7 cellular contexts compared by ENCODE assay signal in the genomic region with DNA sequence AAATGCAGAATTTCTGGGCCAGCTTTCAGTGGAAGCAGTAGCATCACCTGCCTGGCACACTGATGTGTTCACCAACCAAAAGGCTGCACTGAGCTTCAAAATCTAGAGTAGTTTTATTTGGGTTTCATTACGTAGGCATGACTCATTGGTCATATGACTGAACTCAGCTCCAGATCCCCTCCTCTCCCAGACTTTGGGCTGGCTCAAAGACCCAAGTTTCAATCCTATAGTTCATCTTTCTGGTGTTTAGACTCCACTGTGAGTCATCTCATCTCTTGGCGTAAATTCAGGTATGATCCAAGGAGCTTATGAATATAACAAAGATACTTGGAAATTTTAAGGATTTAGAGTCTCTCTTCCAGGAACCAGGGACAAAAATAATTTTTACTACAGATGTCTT.
DNase-seq lines count a peak whose midpoint lies in the region; ATAC-seq, FAIRE-seq and TF ChIP-seq lines count a peak whose summit lies in the region.

No MANE protein-coding gene starts in this region.

- no peak for ATAC-seq in HG03442 (IDR thresholded peaks at IDR 0.05; ENCODE audit: unreplicated experiment)

- peak; percentile 49 for FAIRE-seq in GM19239 (lab: Jason Lieb, UNC)

- DNase-seq in GM19239 (ENCODE audit: insufficient read length, low spot score) (no peak), NCI-H226 (peak; percentile 81), erythroblast (lab: John Stamatoyannopoulos, UW) (peak; percentile 41 to 84), putamen (ENCODE audit: low spot score) (peak; percentile 13), NCI-H2029 treated with DMSO at 0.1 percent for 48 hours (lab: John Stamatoyannopoulos, UW) (no peak), 8988T (no peak)

- TF ChIP-seq POLR2A in erythroblast (IDR thresholded peaks at IDR 0.05; ENCODE audit: low read length): no peak

Comparison
In these comparisons a context has a peak if more than half of its experiments do, and no peak if none do; other contexts are left out.
1. DNase-seq: peak in NCI-H226 (single experiment), erythroblast (2 of 2) and putamen (single experiment); none in GM19239 (single experiment), NCI-H2029 treated with DMSO at 0.1 percent for 48 hours (single experiment) and 8988T (single experiment).